ENCODE assay signal across 1 cellular context in the genomic region with DNA sequence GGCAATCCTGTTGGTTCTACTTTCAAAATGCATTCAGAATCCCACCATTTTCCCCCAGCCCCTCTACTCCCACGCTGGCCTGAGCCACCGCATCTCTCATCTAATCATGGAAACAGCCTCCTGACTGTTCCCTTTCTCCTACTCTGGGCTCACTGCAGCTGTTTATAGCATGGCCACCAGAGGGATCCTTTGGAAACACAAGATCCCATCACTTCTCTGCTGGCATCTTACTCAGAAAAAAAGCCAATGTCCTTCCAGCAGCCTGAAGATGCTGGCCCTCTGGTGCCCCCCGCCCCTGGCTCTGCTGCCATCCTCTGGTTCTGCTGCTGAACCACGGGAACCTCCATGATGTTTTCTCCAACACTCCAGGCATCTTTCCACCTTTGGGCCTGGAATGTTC.
TF ChIP-seq lines count a peak whose summit lies in the region.

No MANE protein-coding gene starts in this region.

TF ChIP-seq in GM23338, 12 proteins besides CTCF, POLR2A, EP300 and RAD21 (continued from another document):
- TF ChIP-seq, protein P1, sequence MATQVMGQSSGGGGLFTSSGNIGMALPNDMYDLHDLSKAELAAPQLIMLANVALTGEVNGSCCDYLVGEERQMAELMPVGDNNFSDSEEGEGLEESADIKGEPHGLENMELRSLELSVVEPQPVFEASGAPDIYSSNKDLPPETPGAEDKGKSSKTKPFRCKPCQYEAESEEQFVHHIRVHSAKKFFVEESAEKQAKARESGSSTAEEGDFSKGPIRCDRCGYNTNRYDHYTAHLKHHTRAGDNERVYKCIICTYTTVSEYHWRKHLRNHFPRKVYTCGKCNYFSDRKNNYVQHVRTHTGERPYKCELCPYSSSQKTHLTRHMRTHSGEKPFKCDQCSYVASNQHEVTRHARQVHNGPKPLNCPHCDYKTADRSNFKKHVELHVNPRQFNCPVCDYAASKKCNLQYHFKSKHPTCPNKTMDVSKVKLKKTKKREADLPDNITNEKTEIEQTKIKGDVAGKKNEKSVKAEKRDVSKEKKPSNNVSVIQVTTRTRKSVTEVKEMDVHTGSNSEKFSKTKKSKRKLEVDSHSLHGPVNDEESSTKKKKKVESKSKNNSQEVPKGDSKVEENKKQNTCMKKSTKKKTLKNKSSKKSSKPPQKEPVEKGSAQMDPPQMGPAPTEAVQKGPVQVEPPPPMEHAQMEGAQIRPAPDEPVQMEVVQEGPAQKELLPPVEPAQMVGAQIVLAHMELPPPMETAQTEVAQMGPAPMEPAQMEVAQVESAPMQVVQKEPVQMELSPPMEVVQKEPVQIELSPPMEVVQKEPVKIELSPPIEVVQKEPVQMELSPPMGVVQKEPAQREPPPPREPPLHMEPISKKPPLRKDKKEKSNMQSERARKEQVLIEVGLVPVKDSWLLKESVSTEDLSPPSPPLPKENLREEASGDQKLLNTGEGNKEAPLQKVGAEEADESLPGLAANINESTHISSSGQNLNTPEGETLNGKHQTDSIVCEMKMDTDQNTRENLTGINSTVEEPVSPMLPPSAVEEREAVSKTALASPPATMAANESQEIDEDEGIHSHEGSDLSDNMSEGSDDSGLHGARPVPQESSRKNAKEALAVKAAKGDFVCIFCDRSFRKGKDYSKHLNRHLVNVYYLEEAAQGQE (IDR thresholded peaks at IDR 0.05; ENCODE audit: unreplicated experiment), result no peak
- TF ChIP-seq STAT1 (IDR thresholded peaks at IDR 0.05; ENCODE audit: unreplicated experiment), result no peak
- TF ChIP-seq, protein P2, sequence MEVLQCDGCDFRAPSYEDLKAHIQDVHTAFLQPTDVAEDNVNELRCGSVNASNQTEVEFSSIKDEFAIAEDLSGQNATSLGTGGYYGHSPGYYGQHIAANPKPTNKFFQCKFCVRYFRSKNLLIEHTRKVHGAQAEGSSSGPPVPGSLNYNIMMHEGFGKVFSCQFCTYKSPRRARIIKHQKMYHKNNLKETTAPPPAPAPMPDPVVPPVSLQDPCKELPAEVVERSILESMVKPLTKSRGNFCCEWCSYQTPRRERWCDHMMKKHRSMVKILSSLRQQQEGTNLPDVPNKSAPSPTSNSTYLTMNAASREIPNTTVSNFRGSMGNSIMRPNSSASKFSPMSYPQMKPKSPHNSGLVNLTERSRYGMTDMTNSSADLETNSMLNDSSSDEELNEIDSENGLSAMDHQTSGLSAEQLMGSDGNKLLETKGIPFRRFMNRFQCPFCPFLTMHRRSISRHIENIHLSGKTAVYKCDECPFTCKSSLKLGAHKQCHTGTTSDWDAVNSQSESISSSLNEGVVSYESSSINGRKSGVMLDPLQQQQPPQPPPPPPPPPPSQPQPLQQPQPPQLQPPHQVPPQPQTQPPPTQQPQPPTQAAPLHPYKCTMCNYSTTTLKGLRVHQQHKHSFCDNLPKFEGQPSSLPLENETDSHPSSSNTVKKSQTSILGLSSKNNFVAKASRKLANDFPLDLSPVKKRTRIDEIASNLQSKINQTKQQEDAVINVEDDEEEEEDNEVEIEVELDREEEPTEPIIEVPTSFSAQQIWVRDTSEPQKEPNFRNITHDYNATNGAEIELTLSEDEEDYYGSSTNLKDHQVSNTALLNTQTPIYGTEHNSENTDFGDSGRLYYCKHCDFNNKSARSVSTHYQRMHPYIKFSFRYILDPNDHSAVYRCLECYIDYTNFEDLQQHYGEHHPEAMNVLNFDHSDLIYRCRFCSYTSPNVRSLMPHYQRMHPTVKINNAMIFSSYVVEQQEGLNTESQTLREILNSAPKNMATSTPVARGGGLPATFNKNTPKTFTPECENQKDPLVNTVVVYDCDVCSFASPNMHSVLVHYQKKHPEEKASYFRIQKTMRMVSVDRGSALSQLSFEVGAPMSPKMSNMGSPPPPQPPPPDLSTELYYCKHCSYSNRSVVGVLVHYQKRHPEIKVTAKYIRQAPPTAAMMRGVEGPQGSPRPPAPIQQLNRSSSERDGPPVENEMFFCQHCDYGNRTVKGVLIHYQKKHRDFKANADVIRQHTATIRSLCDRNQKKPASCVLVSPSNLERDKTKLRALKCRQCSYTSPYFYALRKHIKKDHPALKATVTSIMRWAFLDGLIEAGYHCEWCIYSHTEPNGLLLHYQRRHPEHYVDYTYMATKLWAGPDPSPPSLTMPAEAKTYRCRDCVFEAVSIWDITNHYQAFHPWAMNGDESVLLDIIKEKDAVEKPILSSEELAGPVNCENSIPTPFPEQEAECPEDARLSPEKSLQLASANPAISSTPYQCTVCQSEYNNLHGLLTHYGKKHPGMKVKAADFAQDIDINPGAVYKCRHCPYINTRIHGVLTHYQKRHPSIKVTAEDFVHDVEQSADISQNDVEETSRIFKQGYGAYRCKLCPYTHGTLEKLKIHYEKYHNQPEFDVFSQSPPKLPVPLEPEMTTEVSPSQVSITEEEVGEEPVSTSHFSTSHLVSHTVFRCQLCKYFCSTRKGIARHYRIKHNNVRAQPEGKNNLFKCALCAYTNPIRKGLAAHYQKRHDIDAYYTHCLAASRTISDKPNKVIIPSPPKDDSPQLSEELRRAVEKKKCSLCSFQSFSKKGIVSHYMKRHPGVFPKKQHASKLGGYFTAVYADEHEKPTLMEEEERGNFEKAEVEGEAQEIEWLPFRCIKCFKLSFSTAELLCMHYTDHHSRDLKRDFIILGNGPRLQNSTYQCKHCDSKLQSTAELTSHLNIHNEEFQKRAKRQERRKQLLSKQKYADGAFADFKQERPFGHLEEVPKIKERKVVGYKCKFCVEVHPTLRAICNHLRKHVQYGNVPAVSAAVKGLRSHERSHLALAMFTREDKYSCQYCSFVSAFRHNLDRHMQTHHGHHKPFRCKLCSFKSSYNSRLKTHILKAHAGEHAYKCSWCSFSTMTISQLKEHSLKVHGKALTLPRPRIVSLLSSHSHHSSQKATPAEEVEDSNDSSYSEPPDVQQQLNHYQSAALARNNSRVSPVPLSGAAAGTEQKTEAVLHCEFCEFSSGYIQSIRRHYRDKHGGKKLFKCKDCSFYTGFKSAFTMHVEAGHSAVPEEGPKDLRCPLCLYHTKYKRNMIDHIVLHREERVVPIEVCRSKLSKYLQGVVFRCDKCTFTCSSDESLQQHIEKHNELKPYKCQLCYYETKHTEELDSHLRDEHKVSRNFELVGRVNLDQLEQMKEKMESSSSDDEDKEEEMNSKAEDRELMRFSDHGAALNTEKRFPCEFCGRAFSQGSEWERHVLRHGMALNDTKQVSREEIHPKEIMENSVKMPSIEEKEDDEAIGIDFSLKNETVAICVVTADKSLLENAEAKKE (CRISPR knock-in tag; IDR thresholded peaks at IDR 0.05), result no peak
- TF ChIP-seq POLR2AphosphoS5 (IDR thresholded peaks at IDR 0.05; ENCODE audit: low read depth), result no peak
- TF ChIP-seq NANOG (IDR thresholded peaks at IDR 0.05; ENCODE audit: borderline replicate concordance), result no peak
- TF ChIP-seq EZH2 (IDR thresholded peaks at IDR 0.05; ENCODE audit: low read depth, unreplicated experiment), result no peak
- TF ChIP-seq CREB1 (CRISPR knock-in tag; IDR thresholded peaks at IDR 0.05; ENCODE audit: low read depth), result no peak
- TF ChIP-seq EZH2phosphoT487 (IDR thresholded peaks at IDR 0.05; ENCODE audit: unreplicated experiment), result no peak
- no peak for TF ChIP-seq ZNF331 (CRISPR knock-in tag; IDR thresholded peaks at IDR 0.05; ENCODE audit: low read depth)
- no peak for TF ChIP-seq ZNF114 (CRISPR knock-in tag; IDR thresholded peaks at IDR 0.05)
